In genomic region chr5:143674469-143674786, GRCh38 we compare ENCODE assay signal across 19 cellular contexts.
"Had no signal": no experiment of that assay in that cellular context is flagged by ENCODE, and none has a peak within 500 bp of the region (broad histone marks: within the 10 kb centered on the region; RNA-seq: fewer than 3 reads in every experiment).

No MANE protein-coding gene starts in this region.

- H3K36me3 Mint-ChIP-seq: activated CD4-positive, alpha-beta memory T cell treated with anti-CD3 and anti-CD28 coated beads for 36 hours; brain; type B pancreatic cell had no signal

- H3K27ac Mint-ChIP-seq: activated B cell treated with CpG ODN at 0.5 μM for 24 hours; activated CD4-positive, alpha-beta memory T cell treated with anti-CD3 and anti-CD28 coated beads for 36 hours; nephron progenitor cell; type B pancreatic cell had no signal

- H3K27me3 ChIP-seq: gastroesophageal sphincter, heart left ventricle, stomach had no signal

- H3K36me3 ChIP-seq: gastroesophageal sphincter, heart left ventricle, stomach had no signal

- H3K4me3 ChIP-seq: gastroesophageal sphincter, heart left ventricle, lung, stomach had no signal

- ATAC-seq: gastroesophageal sphincter, heart left ventricle, left cardiac atrium had no signal

- H3K27ac ChIP-seq: gastroesophageal sphincter, heart left ventricle, stomach had no signal

- H3K4me3 Mint-ChIP-seq: activated B cell treated with CpG ODN at 0.5 μM for 24 hours; activated CD4-positive, alpha-beta memory T cell treated with anti-CD3 and anti-CD28 coated beads for 36 hours; brain; nephron progenitor cell; type B pancreatic cell had no signal

- H3K9me3 ChIP-seq: stomach had no signal

- H3K27me3 Mint-ChIP-seq: activated B cell treated with CpG ODN at 0.5 μM for 24 hours, type B pancreatic cell had no signal

- DNase-seq: activated B cell treated with CpG ODN at 0.5 μM for 24 hours; activated CD4-positive, alpha-beta memory T cell treated with anti-CD3 and anti-CD28 coated beads for 36 hours; activated CD4-positive, alpha-beta T cell treated with anti-CD3 and anti-CD28 coated beads for 4 hours; activated naive CD4-positive, alpha-beta T cell treated with Interleukin-2 at 50 U/mL for 16 hours; activated T-cell treated with anti-CD3 and anti-CD28 coated beads for 4 hours; cerebellar nuclear complex; cortex of kidney; heart left ventricle; left cardiac atrium; midbrain; nephron progenitor cell; nucleus accumbens; posterior cingulate gyrus; retina had no signal
